In the genomic region with DNA sequence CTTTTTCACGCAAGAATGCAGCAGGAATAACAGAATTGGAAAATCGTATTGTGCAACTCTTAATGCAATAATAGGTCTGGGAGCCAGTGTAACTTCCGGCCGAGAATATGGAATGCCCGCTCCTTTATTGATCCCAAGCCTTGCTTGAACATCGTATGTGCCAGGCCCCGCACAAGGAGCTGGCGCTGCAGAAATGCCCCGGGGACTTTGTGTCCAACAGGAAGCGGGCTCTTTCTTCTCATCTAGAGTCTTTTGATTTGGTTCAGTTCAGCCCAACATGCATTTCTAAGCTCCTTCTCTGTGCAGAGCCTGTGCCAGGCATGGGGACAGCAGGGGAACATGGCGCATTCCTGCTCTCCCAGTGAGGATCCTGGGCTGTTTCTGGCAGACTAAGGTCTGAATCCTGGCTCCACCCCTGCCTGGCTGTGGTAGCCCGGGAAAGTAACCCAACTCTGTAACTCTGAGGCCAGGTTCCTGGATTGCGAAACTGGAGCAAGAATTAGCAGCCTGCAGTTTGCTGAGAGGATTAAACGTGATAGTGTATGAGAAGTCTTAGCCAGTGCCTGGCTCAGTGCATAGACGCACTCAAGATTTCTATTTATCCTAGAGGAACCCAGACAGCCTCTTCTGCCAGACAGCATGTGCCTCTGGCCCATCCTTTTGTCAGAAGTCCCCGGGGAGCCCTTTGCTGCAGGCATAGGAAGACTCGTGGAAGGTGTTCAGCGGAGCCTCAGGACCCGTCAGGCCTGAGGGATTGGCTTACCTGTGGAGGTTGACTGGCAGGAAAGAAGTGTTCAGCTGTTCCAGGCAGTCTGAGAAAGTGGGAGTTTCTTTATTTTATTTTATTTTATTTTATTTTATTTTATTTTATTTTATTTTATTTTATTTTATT, we compare ENCODE assay signal across 9 cellular contexts. TPM values are rescaled to one million over a fixed set of nuclear protein-coding genes. Genes with fewer than 3 reads are reported as not detected.
A peak's percentile ranks its signal among the peaks of the same experiment; 100 is the strongest.
DNase-seq lines count a peak whose midpoint lies in the region; ATAC-seq, FAIRE-seq and TF ChIP-seq lines count a peak whose summit lies in the region.
"Had no signal": no experiment of that assay in that cellular context is flagged by ENCODE, and none has a peak within 500 bp of the region (broad histone marks: within the 10 kb centered on the region; RNA-seq: fewer than 3 reads in every experiment).

No MANE protein-coding gene starts in this region.

- no peaks in the 10 kb centered on the region for H3K9me3 ChIP-seq in A549
- H3K9me3 ChIP-seq in body of pancreas, result no peaks in the 10 kb centered on the region
- H3K9me3 ChIP-seq in HepG2 (ENCODE audit: low read length), result no peaks in the 10 kb centered on the region

- no peak overlapping the region for H2AFZ ChIP-seq in HepG2 (ENCODE audit: low read length)

- TF ChIP-seq POLR2A in A549 (IDR thresholded peaks at IDR 0.05; ENCODE audit: low read length) (no peak), body of pancreas (IDR thresholded peaks at IDR 0.05) (peak in 2 of 3 donors; percentile 12 to 25), HepG2 (IDR thresholded peaks at IDR 0.05; ENCODE audit: insufficient read depth in 1 of 2, low read depth in 2 of 2, low read length in 2 of 2) (0 out of 4 replicates have a peak, but pooled peaks of 1 of the 2 experiments have one; percentile 19)

- H3K9ac ChIP-seq in HepG2 (ENCODE audit: insufficient read depth, low read depth, low read length), result no peak overlapping the region

- no peaks in the 10 kb centered on the region for H4K20me1 ChIP-seq in HepG2 (ENCODE audit: insufficient read depth, low read length)

- TF ChIP-seq EP300 in A549 (IDR thresholded peaks at IDR 0.05) (no peak), HepG2 (IDR thresholded peaks at IDR 0.05; ENCODE audit: low read depth in 2 of 2, low read length in 2 of 2) (no peak), HepG2 (CRISPR knock-in tag; IDR thresholded peaks at IDR 0.05; ENCODE audit: borderline replicate concordance) (no peak)

- ATAC-seq in A549, result peak; percentile 35 to 61; a peak in 3 of 6 replicates
- peak; percentile 89 for ATAC-seq in body of pancreas
- peak; percentile 94 for ATAC-seq in HepG2
- no peak for ATAC-seq in HG03439 (IDR thresholded peaks at IDR 0.05; ENCODE audit: unreplicated experiment)
- no peak for ATAC-seq in HG02588 (IDR thresholded peaks at IDR 0.05; ENCODE audit: unreplicated experiment)
- no peak for ATAC-seq in GM19395 (IDR thresholded peaks at IDR 0.05; ENCODE audit: unreplicated experiment)

- no peak for TF ChIP-seq CTCF in A549 (IDR thresholded peaks at IDR 0.05)
- TF ChIP-seq CTCF in body of pancreas (IDR thresholded peaks at IDR 0.05), result no peak
- TF ChIP-seq CTCF in HepG2 (CRISPR knock-in tag; IDR thresholded peaks at IDR 0.05), result no peak

- in situ Hi-C loops in HepG2 (cut with HindIII; ENCODE audit: extremely low pct_ligation_motif_present, low pct_unique_long_range_greater_than_20kb), result no loop called here

- no peaks in the 10 kb centered on the region for H3K36me3 ChIP-seq in body of pancreas (replicated peaks in 1 of 2; ENCODE audit: insufficient read depth in 1 of 2, low read depth in 2 of 2)
- H3K36me3 ChIP-seq in HepG2 (replicated peaks in 1 of 2; ENCODE audit: control insufficient read depth in 1 of 2, insufficient read depth in 2 of 2, low read length in 2 of 2), result no peaks in the 10 kb centered on the region

- H3K4me3 ChIP-seq in A549 (no peak overlapping the region), body of pancreas (no peak overlapping the region), HepG2 (replicated peaks in 1 of 3; ENCODE audit: insufficient read depth in 1 of 3, low read depth in 2 of 3, low read length in 3 of 3) (peak overlapping the region in 1 of 3 experiments; percentile 11; a peak in 1 of 6 replicates)

- DNase-seq in A549 (ENCODE audit: low read depth in 1 of 2, low spot score in 1 of 2) (no peak), Kasumi-1 (lab: John Stamatoyannopoulos, UW) (peak; percentile 57 to 67), body of pancreas (peak; percentile 65 to 81 (median 78)), HepG2 (ENCODE audit: low spot score) (peak; percentile 68), cerebellar nuclear complex (lab: John Stamatoyannopoulos, UW) (no peak)

- CTCF ChIA-PET in A549 (lab: Yijun Ruan, JAX), result interaction anchor here (0.5 kb wide), 1 partner anchor 335 kb away, joined by 3 read pairs; no protein-coding TSS in a partner anchor
- CTCF ChIA-PET in HepG2 (lab: Yijun Ruan, JAX; ENCODE audit: low intra/inter-chr PET ratio, low total read pairs), result no interaction called here

- H3K27ac ChIP-seq in A549 (0 out of 6 replicates have a peak overlapping the region, but pooled peaks of 1 of the 2 experiments have one; percentile 30), body of pancreas (peak overlapping the region in 3 of 4 donors; percentile 9 to 70 (median 65)), HepG2 (ENCODE audit: extremely low read length, insufficient read depth, low read length) (no peak overlapping the region)

- FAIRE-seq in A549 (lab: Jason Lieb, UNC) (no peak), HepG2 (lab: Jason Lieb, UNC) (peak; percentile 84)

- intact Hi-C loops in body of pancreas (cut with DNase I), result no loop called here
- intact Hi-C loops in HepG2 (cut with micrococcal nuclease; ENCODE audit: unreplicated experiment), result no loop called here

- H3K4me2 ChIP-seq in A549 (0 out of 3 replicates have a peak overlapping the region, but pooled peaks have one; percentile 12), HepG2 (ENCODE audit: low read depth, low read length) (peak overlapping the region; percentile 45)

- no TSS peak for BruUV-seq in HepG2 (replicated peaks; lab: Mats Ljungman, UMichigan)

- H3K4me1 ChIP-seq in A549, result peaks cover 21% of the 10 kb centered on the region
- peaks cover 17% of the 10 kb centered on the region for H3K4me1 ChIP-seq in body of pancreas
- H3K4me1 ChIP-seq in HepG2 (ENCODE audit: insufficient read depth, low read length), result peaks cover 11% of the 10 kb centered on the region

- TF ChIP-seq RAD21 in A549 (conservative IDR thresholded peaks at IDR 0.05 in 1 of 2, IDR thresholded peaks at IDR 0.05 in 1 of 2), result no peak
- TF ChIP-seq RAD21 in HepG2 (CRISPR knock-in tag; IDR thresholded peaks at IDR 0.05), result no peak

- POLR2A ChIA-PET in A549 (lab: Yijun Ruan, JAX), result no interaction called here
- POLR2A ChIA-PET in HepG2 (lab: Yijun Ruan, JAX), result no interaction called here

- H3K79me2 ChIP-seq in HepG2 (ENCODE audit: insufficient read depth, low read length), result no peaks in the 10 kb centered on the region

- H3K27me3 ChIP-seq in body of pancreas (no peaks in the 10 kb centered on the region), HepG2 (ENCODE audit: control insufficient read depth in 1 of 2, insufficient read depth in 2 of 2, low read length in 2 of 2) (peaks cover 0 to 1% of the 10 kb centered on the region in 2 experiments; a peak in 2 of 5 replicates)

- WGBS in A549 (ENCODE audit: missing lambda C conversion rate), result 73% methylated on average over 19 of the region's 19 CpGs
- 39 to 43% methylated on average over 19 of the region's 19 CpGs for WGBS in body of pancreas, 2 donors
- 27% methylated on average over 18 of the region's 19 CpGs for WGBS in HepG2 (ENCODE audit: low lambda C conversion rate)

RNA-seq across cellular contexts. Expression of gene CDCP2, which starts 1.0 kb away (rescaled TPM):
- polyA plus RNA-seq in A549 (2011; rRNA removed), result not detected in 2 replicates
- not detected in 2 replicates for polyA plus RNA-seq in A549 (2012; cell fraction: cytosol; rRNA removed)
- 0.02 TPM in 1 of 2 replicates, not detected in the other for polyA plus RNA-seq in A549 (2012; cell fraction: nucleus; rRNA removed)
- polyA plus RNA-seq in A549 (2017; fragmentation: RNase III; extraction: RNeasy Plus Mini Kit Qiagen cat#74134 plus additional on column Dnase treatment), result not detected in 3 replicates
- polyA minus RNA-seq in A549 (2011; rRNA and poly(A)+ RNA removed), result not detected in 2 replicates
- total RNA-seq in body of pancreas, result not detected
- total RNA-seq in HepG2 (2016; rRNA removed; fragmentation: Illumina TruSeq; extraction: Trizol), result not detected in 2 replicates
- total RNA-seq in HepG2 (2016; cell fraction: cytosol; rRNA removed; fragmentation: Illumina TruSeq; extraction: Trizol; ENCODE audit: low read depth), result not detected in 2 replicates
- not detected in 2 replicates for total RNA-seq in HepG2 (2016; cell fraction: insoluble cytoplasmic fraction; rRNA removed; fragmentation: Illumina TruSeq; extraction: Trizol)
- not detected in 2 replicates for total RNA-seq in HepG2 (2016; cell fraction: membrane; rRNA removed; fragmentation: Illumina TruSeq; extraction: Trizol)
- total RNA-seq in HepG2 (2016; cell fraction: nucleus; rRNA removed; fragmentation: Illumina TruSeq; extraction: Trizol), result not detected in 2 replicates
- polyA plus RNA-seq in HepG2 (2011; rRNA removed), result 0.03 TPM in 1 of 2 replicates, not detected in the other
- not detected in 2 replicates for polyA plus RNA-seq in HepG2 (2011; cell fraction: cytosol; rRNA removed)
- not detected in 2 replicates for polyA plus RNA-seq in HepG2 (2011; cell fraction: nucleus; rRNA removed)
- not detected in 2 replicates for polyA plus RNA-seq in HepG2 (2012)
- polyA plus RNA-seq in HepG2 (2016; cell fraction: cytosol; fragmentation: Illumina TruSeq; extraction: Trizol; ENCODE audit: low read depth), result not detected in 2 replicates
- polyA plus RNA-seq in HepG2 (2016; cell fraction: insoluble cytoplasmic fraction; fragmentation: Illumina TruSeq; extraction: Trizol; ENCODE audit: low read depth), result not detected in 2 replicates
- polyA plus RNA-seq in HepG2 (2016; cell fraction: membrane; fragmentation: Illumina TruSeq; extraction: Trizol; ENCODE audit: low read depth), result not detected in 2 replicates
- not detected in 2 replicates for polyA plus RNA-seq in HepG2 (2016; cell fraction: nucleus; fragmentation: Illumina TruSeq; extraction: Trizol; ENCODE audit: insufficient read depth, low read depth)
- not detected in 2 replicates for polyA minus RNA-seq in HepG2 (2011; rRNA and poly(A)+ RNA removed; ENCODE audit: low replicate concordance)
- not detected in 2 replicates for polyA minus RNA-seq in HepG2 (2011; cell fraction: cytosol; rRNA and poly(A)+ RNA removed)
- polyA minus RNA-seq in HepG2 (2011; cell fraction: nucleus; rRNA and poly(A)+ RNA removed), result not detected in 2 replicates
- total RNA-seq: CD8-positive, alpha-beta memory T cell had no signal
- polyA plus RNA-seq: CD8-positive, alpha-beta memory T cell had no signal

RNA-seq across cellular contexts. Expression of gene CYB5RL, which starts 46.0 kb away (rescaled TPM):
- polyA plus RNA-seq in A549 (2011; rRNA removed) (3.6 and 5.0 TPM in 2 replicates), A549 (2017; fragmentation: RNase III; extraction: RNeasy Plus Mini Kit Qiagen cat#74134 plus additional on column Dnase treatment) (3.4 to 4.2 TPM (median 4.0 TPM) in 3 replicates), HepG2 (2011; rRNA removed) (3.7 and 3.9 TPM in 2 replicates)
- 4.2 and 4.6 TPM in 2 replicates for polyA plus RNA-seq in A549 (2012; cell fraction: cytosol; rRNA removed)
- polyA plus RNA-seq in A549 (2012; cell fraction: nucleus; rRNA removed), result 7.7 and 8.4 TPM in 2 replicates
- polyA minus RNA-seq in A549 (2011; rRNA and poly(A)+ RNA removed), result 5.0 and 6.0 TPM in 2 replicates
- total RNA-seq in body of pancreas (10 to 100 TPM in 1 of 2 donors, 1 to 10 TPM in 1; 6.5 to 13.2 TPM), HepG2 (2016; rRNA removed; fragmentation: Illumina TruSeq; extraction: Trizol) (4.1 and 5.0 TPM in 2 replicates)
- total RNA-seq in HepG2 (2016; cell fraction: cytosol; rRNA removed; fragmentation: Illumina TruSeq; extraction: Trizol; ENCODE audit: low read depth), result 4.4 and 6.3 TPM in 2 replicates
- total RNA-seq in HepG2 (2016; cell fraction: insoluble cytoplasmic fraction; rRNA removed; fragmentation: Illumina TruSeq; extraction: Trizol), result 4.6 and 4.8 TPM in 2 replicates
- 4.8 and 6.3 TPM in 2 replicates for total RNA-seq in HepG2 (2016; cell fraction: membrane; rRNA removed; fragmentation: Illumina TruSeq; extraction: Trizol)
- total RNA-seq in HepG2 (2016; cell fraction: nucleus; rRNA removed; fragmentation: Illumina TruSeq; extraction: Trizol), result 2.2 and 3.2 TPM in 2 replicates
- polyA plus RNA-seq in HepG2 (2011; cell fraction: cytosol; rRNA removed), result 3.2 TPM in 2 replicates
- 6.4 and 7.3 TPM in 2 replicates for polyA plus RNA-seq in HepG2 (2011; cell fraction: nucleus; rRNA removed)
- polyA plus RNA-seq in HepG2 (2012), result 2.2 and 2.6 TPM in 2 replicates
- polyA plus RNA-seq in HepG2 (2016; cell fraction: cytosol; fragmentation: Illumina TruSeq; extraction: Trizol; ENCODE audit: low read depth), result 5.6 and 6.5 TPM in 2 replicates
- polyA plus RNA-seq in HepG2 (2016; cell fraction: insoluble cytoplasmic fraction; fragmentation: Illumina TruSeq; extraction: Trizol; ENCODE audit: low read depth), result 2.7 and 2.9 TPM in 2 replicates
- polyA plus RNA-seq in HepG2 (2016; cell fraction: membrane; fragmentation: Illumina TruSeq; extraction: Trizol; ENCODE audit: low read depth), result 3.5 and 4.4 TPM in 2 replicates
- 4.5 and 5.3 TPM in 2 replicates for polyA plus RNA-seq in HepG2 (2016; cell fraction: nucleus; fragmentation: Illumina TruSeq; extraction: Trizol; ENCODE audit: insufficient read depth, low read depth)
- polyA minus RNA-seq in HepG2 (2011; rRNA and poly(A)+ RNA removed; ENCODE audit: low replicate concordance), result 5.6 and 19.2 TPM in 2 replicates
- 0.79 and 1.4 TPM in 2 replicates for polyA minus RNA-seq in HepG2 (2011; cell fraction: cytosol; rRNA and poly(A)+ RNA removed)
- polyA minus RNA-seq in HepG2 (2011; cell fraction: nucleus; rRNA and poly(A)+ RNA removed), result 3.5 and 6.2 TPM in 2 replicates

RNA-seq across cellular contexts. Expression of gene MRPL37, which starts 46.2 kb away (rescaled TPM):
- polyA plus RNA-seq in A549 (2011; rRNA removed), result 16.2 and 33.0 TPM in 2 replicates
- polyA plus RNA-seq in A549 (2012; cell fraction: cytosol; rRNA removed), result 15.8 and 20.6 TPM in 2 replicates
- 11.7 and 27.6 TPM in 2 replicates for polyA plus RNA-seq in A549 (2012; cell fraction: nucleus; rRNA removed)
- polyA plus RNA-seq in A549 (2017; fragmentation: RNase III; extraction: RNeasy Plus Mini Kit Qiagen cat#74134 plus additional on column Dnase treatment), result 64.8 to 70.4 TPM (median 68.9 TPM) in 3 replicates
- 14.1 and 16.1 TPM in 2 replicates for polyA minus RNA-seq in A549 (2011; rRNA and poly(A)+ RNA removed)
- 10 to 100 TPM; 34.9 to 41.8 TPM for total RNA-seq in body of pancreas
- total RNA-seq in HepG2 (2016; rRNA removed; fragmentation: Illumina TruSeq; extraction: Trizol), result 127 and 143 TPM in 2 replicates
- 107 and 109 TPM in 2 replicates for total RNA-seq in HepG2 (2016; cell fraction: cytosol; rRNA removed; fragmentation: Illumina TruSeq; extraction: Trizol; ENCODE audit: low read depth)
- 123 and 145 TPM in 2 replicates for total RNA-seq in HepG2 (2016; cell fraction: insoluble cytoplasmic fraction; rRNA removed; fragmentation: Illumina TruSeq; extraction: Trizol)
- 128 and 139 TPM in 2 replicates for total RNA-seq in HepG2 (2016; cell fraction: membrane; rRNA removed; fragmentation: Illumina TruSeq; extraction: Trizol)
- 50.3 and 58.7 TPM in 2 replicates for total RNA-seq in HepG2 (2016; cell fraction: nucleus; rRNA removed; fragmentation: Illumina TruSeq; extraction: Trizol)
- 26.5 and 31.7 TPM in 2 replicates for polyA plus RNA-seq in HepG2 (2011; rRNA removed)
- polyA plus RNA-seq in HepG2 (2011; cell fraction: cytosol; rRNA removed), result 31.8 and 37.2 TPM in 2 replicates
- 15.6 and 18.1 TPM in 2 replicates for polyA plus RNA-seq in HepG2 (2011; cell fraction: nucleus; rRNA removed)
- polyA plus RNA-seq in HepG2 (2012), result 81.3 and 106 TPM in 2 replicates
- polyA plus RNA-seq in HepG2 (2016; cell fraction: cytosol; fragmentation: Illumina TruSeq; extraction: Trizol; ENCODE audit: low read depth), result 175 and 183 TPM in 2 replicates
- polyA plus RNA-seq in HepG2 (2016; cell fraction: insoluble cytoplasmic fraction; fragmentation: Illumina TruSeq; extraction: Trizol; ENCODE audit: low read depth), result 248 and 256 TPM in 2 replicates
- 177 and 183 TPM in 2 replicates for polyA plus RNA-seq in HepG2 (2016; cell fraction: membrane; fragmentation: Illumina TruSeq; extraction: Trizol; ENCODE audit: low read depth)
- 106 TPM in 2 replicates for polyA plus RNA-seq in HepG2 (2016; cell fraction: nucleus; fragmentation: Illumina TruSeq; extraction: Trizol; ENCODE audit: insufficient read depth, low read depth)
- polyA minus RNA-seq in HepG2 (2011; rRNA and poly(A)+ RNA removed; ENCODE audit: low replicate concordance), result 34.6 and 75.1 TPM in 2 replicates
- polyA minus RNA-seq in HepG2 (2011; cell fraction: cytosol; rRNA and poly(A)+ RNA removed), result 16.6 and 17.3 TPM in 2 replicates
- 12.8 and 13.4 TPM in 2 replicates for polyA minus RNA-seq in HepG2 (2011; cell fraction: nucleus; rRNA and poly(A)+ RNA removed)

Comparison
In these comparisons a context has a peak if more than half of its experiments do, and no peak if none do; other contexts are left out.
1. ATAC-seq: peak in A549 (2 of 2), body of pancreas (single experiment) and HepG2 (single experiment); none in HG03439 (single experiment), HG02588 (single experiment) and GM19395 (single experiment).
2. DNase-seq: peak in Kasumi-1 (2 of 2), body of pancreas (4 of 4) and HepG2 (single experiment); none in A549 (0 of 2) and cerebellar nuclear complex (0 of 2).
3. Of the 38 proteins assayed by ChIP-seq in both HepG2 and A549: peak only in HepG2: HDAC2; only in A549: none; in both: CEBPB; in neither: 35; mixed calls (peak in some experiments, not most) for 1.